Comparison of ENCODE assay signal across 8 cellular contexts in genomic region chr3:194135516-194135805, GRCh38. TPM values are rescaled to one million over a fixed set of nuclear protein-coding genes. Genes with fewer than 3 reads are reported as not detected.
A peak's percentile ranks its signal among the peaks of the same experiment; 100 is the strongest.
DNase-seq lines count a peak whose midpoint lies in the region; ATAC-seq and TF ChIP-seq lines count a peak whose summit lies in the region.

No MANE protein-coding gene starts in this region.

- peak overlapping the region; percentile 98 for H3K27ac Mint-ChIP-seq in progenitor cell of endocrine pancreas

- TF ChIP-seq CTCF in DND-41 (IDR thresholded peaks at IDR 0.05; ENCODE audit: borderline replicate concordance, extremely low read depth, low read length, poor library complexity, severe bottlenecking): no peak
- TF ChIP-seq CTCF in progenitor cell of endocrine pancreas (IDR thresholded peaks at IDR 0.05; ENCODE audit: unreplicated experiment): no peak

- H3K9me3 ChIP-seq in DND-41 (ENCODE audit: insufficient read depth, low read length, severe bottlenecking) (no peaks in the 10 kb centered on the region), NT2/D1 (ENCODE audit: insufficient read depth, low read length) (no peaks in the 10 kb centered on the region), esophagus (ENCODE audit: control insufficient read depth in 2 of 2, insufficient read depth in 1 of 2, low read depth in 1 of 2, low read length in 1 of 2) (no peaks in the 10 kb centered on the region)

- peaks cover 19% of the 10 kb centered on the region for H3K36me3 Mint-ChIP-seq in progenitor cell of endocrine pancreas (ENCODE audit: insufficient read depth)

- H3K4me3 ChIP-seq in DND-41 (ENCODE audit: low read depth in 1 of 2, low read length in 2 of 2) (peak overlapping the region; percentile 67 to 82; a peak in 3 of 4 replicates), NT2/D1 (ENCODE audit: insufficient read length, low read depth) (peak overlapping the region; percentile 31), esophagus (ENCODE audit: low read depth in 1 of 2, low read length in 2 of 2) (peak overlapping the region; percentile 53 to 62)

- H3K9ac ChIP-seq in DND-41 (ENCODE audit: low read depth, low read length): peak overlapping the region; percentile 68
- peak overlapping the region; percentile 75 for H3K9ac ChIP-seq in NT2/D1 (ENCODE audit: insufficient read length, low read depth)

- WGBS in esophagus, 2 donors: 2 to 4% methylated on average over 4 of the region's 4 CpGs

- H3K27me3 Mint-ChIP-seq in progenitor cell of endocrine pancreas: no peaks in the 10 kb centered on the region

- peaks cover 80% of the 10 kb centered on the region for H3K4me1 ChIP-seq in DND-41 (ENCODE audit: insufficient read depth, low read length)
- peaks cover 20% of the 10 kb centered on the region for H3K4me1 ChIP-seq in NT2/D1 (ENCODE audit: insufficient read depth, insufficient read length)
- peaks cover 2 to 8% of the 10 kb centered on the region in 2 donors for H3K4me1 ChIP-seq in esophagus (ENCODE audit: control insufficient read depth in 2 of 2, insufficient read depth in 2 of 2, low read length in 1 of 2)

- no peak for DNase-seq in DND-41
- no peak for DNase-seq in NT2/D1 (ENCODE audit: low read depth, low spot score)
- DNase-seq in progenitor cell of endocrine pancreas (ENCODE audit: low spot score, unreplicated experiment): no peak
- DNase-seq in AG20443 (ENCODE audit: low spot score): no peak
- DNase-seq in AG08395 (ENCODE audit: low spot score): no peak
- no peak for DNase-seq in SKM-1 (lab: John Stamatoyannopoulos, UW; ENCODE audit: unreplicated experiment)

- ATAC-seq in DND-41 (ENCODE audit: insufficient read depth, low read depth): no peak
- ATAC-seq in HG03039 (IDR thresholded peaks at IDR 0.05; ENCODE audit: unreplicated experiment): no peak

- H3K79me2 ChIP-seq in DND-41 (ENCODE audit: insufficient read depth, low read length): peaks cover 29% of the 10 kb centered on the region

- H3K36me3 ChIP-seq in DND-41 (ENCODE audit: insufficient read depth, low read length) (peaks cover 24% of the 10 kb centered on the region), NT2/D1 (ENCODE audit: insufficient read depth, insufficient read length, low read length) (peaks cover 23% of the 10 kb centered on the region), esophagus (ENCODE audit: control insufficient read depth in 2 of 2, insufficient read depth in 2 of 2, low read length in 1 of 2) (peaks cover 0 to 4% of the 10 kb centered on the region in 2 donors)

- H3K27ac ChIP-seq in DND-41 (ENCODE audit: low read length) (peak overlapping the region; percentile 58), esophagus (ENCODE audit: low read depth in 2 of 2, low read length in 1 of 2) (peak overlapping the region; percentile 92 to 94)

- H3K27me3 ChIP-seq in DND-41 (ENCODE audit: insufficient read depth, low read length, poor library complexity) (peaks cover 64% of the 10 kb centered on the region), NT2/D1 (ENCODE audit: insufficient read depth, insufficient read length) (peaks cover 22% of the 10 kb centered on the region), esophagus (ENCODE audit: control insufficient read depth in 1 of 2, insufficient read depth in 2 of 2, low read length in 2 of 2) (no peaks in the 10 kb centered on the region)

- peak overlapping the region; percentile 90 for H3K4me3 Mint-ChIP-seq in progenitor cell of endocrine pancreas (ENCODE audit: low read depth)

- peaks cover 34% of the 10 kb centered on the region for H4K20me1 ChIP-seq in DND-41 (ENCODE audit: insufficient read depth, low read length)

- no peak overlapping the region; the same call in 1 of the 2 replicates for H2AFZ ChIP-seq in DND-41 (ENCODE audit: low read depth, low read length)

- H3K4me2 ChIP-seq in DND-41 (ENCODE audit: insufficient read depth, low read length): peak overlapping the region; percentile 89

- H3K9me3 Mint-ChIP-seq in progenitor cell of endocrine pancreas (ENCODE audit: low read depth): no peaks in the 10 kb centered on the region

- H3K4me1 Mint-ChIP-seq in progenitor cell of endocrine pancreas (ENCODE audit: low read depth): peaks cover 50% of the 10 kb centered on the region

RNA-seq across cellular contexts. Expression of gene HES1, which starts 0.5 kb away (rescaled TPM):
- polyA plus RNA-seq in esophagus: 10 to 100 TPM; 68.9 to 78.3 TPM
- 129 and 142 TPM in 2 replicates for total RNA-seq in progenitor cell of endocrine pancreas
